In genomic region chr11:27465629-27466028, GRCh38 we compare ENCODE assay signal across 1 cellular context.
TF ChIP-seq lines count a peak whose summit lies in the region.

No MANE protein-coding gene starts in this region.

TF ChIP-seq in A549, 52 proteins besides CTCF, POLR2A, EP300 and RAD21 (continued from another document):
- TF ChIP-seq E2F6 (IDR thresholded peaks at IDR 0.05; ENCODE audit: borderline replicate concordance, low read depth) (no peak), MYC (IDR thresholded peaks at IDR 0.05; ENCODE audit: borderline replicate concordance, low read length) (no peak), RCOR1 (IDR thresholded peaks at IDR 0.05; ENCODE audit: low read depth, low read length) (no peak)
